ENCODE assay signal across 1 cellular context in the genomic region with DNA sequence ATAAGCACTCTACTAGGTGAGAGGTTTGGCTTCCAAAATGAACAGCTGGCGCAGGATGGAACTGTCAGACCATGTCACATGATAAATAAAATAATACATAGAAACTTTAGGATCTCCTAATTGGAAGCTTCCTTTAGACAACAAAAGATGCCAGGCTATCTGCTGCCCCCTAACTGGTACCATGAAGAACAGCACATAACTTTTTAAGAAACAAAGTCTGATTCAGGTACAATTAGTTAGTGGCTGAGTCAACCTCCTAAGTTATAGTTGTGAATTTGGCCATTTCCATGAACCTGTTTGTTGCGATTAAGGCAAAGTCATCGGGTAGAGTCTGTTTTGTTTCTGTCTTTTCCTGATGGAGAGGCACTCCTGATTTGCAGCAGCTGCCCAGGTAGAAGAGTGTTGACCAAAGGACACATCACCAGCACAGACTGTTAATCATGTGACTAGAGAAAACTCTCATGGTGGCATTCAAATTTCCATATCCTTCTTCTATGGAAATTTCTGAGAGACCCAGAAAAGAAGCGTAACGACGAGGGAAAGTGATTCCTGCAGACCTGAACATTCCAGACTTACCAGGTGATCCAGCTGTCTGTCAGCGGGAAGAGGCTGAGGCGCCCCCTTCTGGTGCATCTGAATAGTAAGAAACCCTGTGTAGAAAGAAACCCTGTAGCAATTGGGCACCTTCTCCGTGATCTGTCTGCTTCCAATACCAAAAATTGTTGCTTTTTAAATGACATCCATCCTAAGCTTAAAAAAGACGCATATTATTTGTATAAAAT.
TF ChIP-seq lines count a peak whose summit lies in the region.

No MANE protein-coding gene starts in this region.

TF ChIP-seq in GM23338, 12 proteins besides CTCF, POLR2A, EP300 and RAD21 (continued from another document):
- TF ChIP-seq, protein P1, sequence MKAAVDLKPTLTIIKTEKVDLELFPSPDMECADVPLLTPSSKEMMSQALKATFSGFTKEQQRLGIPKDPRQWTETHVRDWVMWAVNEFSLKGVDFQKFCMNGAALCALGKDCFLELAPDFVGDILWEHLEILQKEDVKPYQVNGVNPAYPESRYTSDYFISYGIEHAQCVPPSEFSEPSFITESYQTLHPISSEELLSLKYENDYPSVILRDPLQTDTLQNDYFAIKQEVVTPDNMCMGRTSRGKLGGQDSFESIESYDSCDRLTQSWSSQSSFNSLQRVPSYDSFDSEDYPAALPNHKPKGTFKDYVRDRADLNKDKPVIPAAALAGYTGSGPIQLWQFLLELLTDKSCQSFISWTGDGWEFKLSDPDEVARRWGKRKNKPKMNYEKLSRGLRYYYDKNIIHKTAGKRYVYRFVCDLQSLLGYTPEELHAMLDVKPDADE (IDR thresholded peaks at IDR 0.05) = no peak
- TF ChIP-seq ZNF114 (CRISPR knock-in tag; IDR thresholded peaks at IDR 0.05) = no peak
- TF ChIP-seq NANOG (IDR thresholded peaks at IDR 0.05; ENCODE audit: borderline replicate concordance) = no peak
- no peak for TF ChIP-seq JUNB (IDR thresholded peaks at IDR 0.05; ENCODE audit: unreplicated experiment)
- TF ChIP-seq, protein P2, sequence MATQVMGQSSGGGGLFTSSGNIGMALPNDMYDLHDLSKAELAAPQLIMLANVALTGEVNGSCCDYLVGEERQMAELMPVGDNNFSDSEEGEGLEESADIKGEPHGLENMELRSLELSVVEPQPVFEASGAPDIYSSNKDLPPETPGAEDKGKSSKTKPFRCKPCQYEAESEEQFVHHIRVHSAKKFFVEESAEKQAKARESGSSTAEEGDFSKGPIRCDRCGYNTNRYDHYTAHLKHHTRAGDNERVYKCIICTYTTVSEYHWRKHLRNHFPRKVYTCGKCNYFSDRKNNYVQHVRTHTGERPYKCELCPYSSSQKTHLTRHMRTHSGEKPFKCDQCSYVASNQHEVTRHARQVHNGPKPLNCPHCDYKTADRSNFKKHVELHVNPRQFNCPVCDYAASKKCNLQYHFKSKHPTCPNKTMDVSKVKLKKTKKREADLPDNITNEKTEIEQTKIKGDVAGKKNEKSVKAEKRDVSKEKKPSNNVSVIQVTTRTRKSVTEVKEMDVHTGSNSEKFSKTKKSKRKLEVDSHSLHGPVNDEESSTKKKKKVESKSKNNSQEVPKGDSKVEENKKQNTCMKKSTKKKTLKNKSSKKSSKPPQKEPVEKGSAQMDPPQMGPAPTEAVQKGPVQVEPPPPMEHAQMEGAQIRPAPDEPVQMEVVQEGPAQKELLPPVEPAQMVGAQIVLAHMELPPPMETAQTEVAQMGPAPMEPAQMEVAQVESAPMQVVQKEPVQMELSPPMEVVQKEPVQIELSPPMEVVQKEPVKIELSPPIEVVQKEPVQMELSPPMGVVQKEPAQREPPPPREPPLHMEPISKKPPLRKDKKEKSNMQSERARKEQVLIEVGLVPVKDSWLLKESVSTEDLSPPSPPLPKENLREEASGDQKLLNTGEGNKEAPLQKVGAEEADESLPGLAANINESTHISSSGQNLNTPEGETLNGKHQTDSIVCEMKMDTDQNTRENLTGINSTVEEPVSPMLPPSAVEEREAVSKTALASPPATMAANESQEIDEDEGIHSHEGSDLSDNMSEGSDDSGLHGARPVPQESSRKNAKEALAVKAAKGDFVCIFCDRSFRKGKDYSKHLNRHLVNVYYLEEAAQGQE (IDR thresholded peaks at IDR 0.05; ENCODE audit: unreplicated experiment) = no peak
- no peak for TF ChIP-seq EZH2phosphoT487 (IDR thresholded peaks at IDR 0.05; ENCODE audit: unreplicated experiment)
